ENCODE assay signal across 8 cellular contexts in genomic region chr6:71621918-71622519, GRCh38.
DNase-seq lines count a peak whose midpoint lies in the region; ATAC-seq, FAIRE-seq and TF ChIP-seq lines count a peak whose summit lies in the region.

No MANE protein-coding gene starts in this region.

- no peaks in the 10 kb centered on the region for H3K36me3 ChIP-seq in lung (ENCODE audit: control insufficient read depth in 2 of 2, insufficient read depth in 2 of 2, low read length in 2 of 2)

- no peak overlapping the region for H3K4me3 ChIP-seq in lung

- ATAC-seq in lung (ENCODE audit: insufficient read depth, low FRiP score): peak; percentile 27
- no peak for ATAC-seq in GM18517 (IDR thresholded peaks at IDR 0.05; ENCODE audit: unreplicated experiment)
- no peak for ATAC-seq in HG03457 (IDR thresholded peaks at IDR 0.05; ENCODE audit: unreplicated experiment)

- no peaks in the 10 kb centered on the region for H3K27me3 ChIP-seq in lung (ENCODE audit: control insufficient read depth, insufficient read depth)

- 53 to 55% methylated on average over 3 of the region's 3 CpGs for WGBS in lung, 2 donors

- H3K4me1 ChIP-seq in lung (ENCODE audit: control insufficient read depth in 2 of 2, insufficient read depth in 2 of 2, low read length in 2 of 2): no peaks in the 10 kb centered on the region

- DNase-seq in DMS53 (lab: John Stamatoyannopoulos, UW) (peak; percentile 69), HTR-8/SVneo (ENCODE audit: insufficient read length, low spot score) (peak; percentile 5), amniotic epithelial cell (ENCODE audit: low read depth) (peak; percentile 3), lung (ENCODE audit: low spot score) (no peak), activated gamma-delta T cell (lab: John Stamatoyannopoulos, UW) (no peak)
- no peak for DNase-seq in activated CD8-positive, alpha-beta memory T cell treated with anti-CD3 and anti-CD28 coated beads, Interleukin-2, amount 50 U/mL, for 48 hours

- TF ChIP-seq CTCF in lung (IDR thresholded peaks at IDR 0.05; ENCODE audit: control extremely low read depth, extremely low read depth): no peak

- H3K27ac ChIP-seq in lung (ENCODE audit: low read depth in 1 of 2, low read length in 1 of 2): no peak overlapping the region

- peaks cover 0 to 8% of the 10 kb centered on the region in 2 donors for H3K9me3 ChIP-seq in lung (ENCODE audit: control insufficient read depth in 2 of 2, insufficient read depth in 1 of 2, low read length in 1 of 2)

- no peak for FAIRE-seq in HTR-8/SVneo (lab: Jason Lieb, UNC)

Comparison
In these comparisons a context has a peak if more than half of its experiments do, and no peak if none do; other contexts are left out.
1. DNase-seq: peak in DMS53 (single experiment), HTR-8/SVneo (single experiment) and amniotic epithelial cell (single experiment); none in lung (single experiment), activated CD8-positive, alpha-beta memory T cell treated with anti-CD3 and anti-CD28 coated beads, Interleukin-2, amount 50 U/mL, for 48 hours (single experiment) and activated gamma-delta T cell (single experiment).